1 cellular context compared by ENCODE assay signal in genomic region chr20:2261105-2261504, GRCh38.
TF ChIP-seq lines count a peak whose summit lies in the region.

No MANE protein-coding gene starts in this region.

TF ChIP-seq in HepG2, 621 proteins besides CTCF, POLR2A, EP300 and RAD21 (continued from another document and continues in another):
- TF ChIP-seq SKIL (CRISPR knock-in tag; IDR thresholded peaks at IDR 0.05; ENCODE audit: borderline replicate concordance) (peak; percentile 54; the same call in 1 of the 2 replicates), FOXO1 (CRISPR knock-in tag; IDR thresholded peaks at IDR 0.05) (peak; percentile 26; the same call in 1 of the 2 replicates), SMAD9 (CRISPR knock-in tag; IDR thresholded peaks at IDR 0.05) (no peak), ZNF562 (CRISPR knock-in tag; IDR thresholded peaks at IDR 0.05; ENCODE audit: borderline replicate concordance) (no peak), ZNF142 (CRISPR knock-in tag; IDR thresholded peaks at IDR 0.05) (no peak), YEATS2 (CRISPR knock-in tag; IDR thresholded peaks at IDR 0.05; ENCODE audit: borderline replicate concordance) (no peak), MED8 (CRISPR knock-in tag; IDR thresholded peaks at IDR 0.05; ENCODE audit: insufficient replicate concordance) (no peak), ZNF678 (CRISPR knock-in tag; IDR thresholded peaks at IDR 0.05) (no peak), RCOR2 (CRISPR knock-in tag; IDR thresholded peaks at IDR 0.05) (peak; percentile 25; the same call in 1 of the 2 replicates), PPARG (CRISPR knock-in tag; conservative IDR thresholded peaks at IDR 0.05) (no peak), SSRP1 (CRISPR knock-in tag; IDR thresholded peaks at IDR 0.05) (0 out of 2 replicates have a peak, but pooled peaks have one; percentile 42), ZFP90 (CRISPR knock-in tag; IDR thresholded peaks at IDR 0.05; ENCODE audit: borderline replicate concordance) (no peak), KLF13 (CRISPR knock-in tag; IDR thresholded peaks at IDR 0.05) (no peak), KLF9 (CRISPR knock-in tag; IDR thresholded peaks at IDR 0.05; ENCODE audit: low read depth) (no peak), HCFC1 (IDR thresholded peaks at IDR 0.05; ENCODE audit: low read depth, low read length) (no peak), ZNF781 (CRISPR knock-in tag; IDR thresholded peaks at IDR 0.05; ENCODE audit: borderline replicate concordance, not compliant biosample characterization) (no peak), GATA4 (IDR thresholded peaks at IDR 0.05; ENCODE audit: borderline replicate concordance, low read depth) (no peak), SOX5 (CRISPR knock-in tag; IDR thresholded peaks at IDR 0.05; ENCODE audit: borderline replicate concordance) (peak; percentile 74; the same call in 1 of the 2 replicates), ZNF639 (CRISPR knock-in tag; conservative IDR thresholded peaks at IDR 0.05) (no peak), HNF4A (CRISPR knock-in tag; IDR thresholded peaks at IDR 0.05) (peak; percentile 78), SNAI1 (CRISPR knock-in tag; IDR thresholded peaks at IDR 0.05; ENCODE audit: borderline replicate concordance) (no peak), CREM (IDR thresholded peaks at IDR 0.05) (no peak), CREM (CRISPR knock-in tag; IDR thresholded peaks at IDR 0.05) (no peak), ZSCAN20 (CRISPR knock-in tag; IDR thresholded peaks at IDR 0.05; ENCODE audit: borderline replicate concordance) (no peak), TBL1XR1 (IDR thresholded peaks at IDR 0.05; ENCODE audit: borderline replicate concordance, low read length, partially characterized antibody) (no peak), ZNF121 (CRISPR knock-in tag; IDR thresholded peaks at IDR 0.05) (no peak), HNRNPK (IDR thresholded peaks at IDR 0.05; ENCODE audit: low read depth, low read length, poor library complexity, severe bottlenecking) (no peak), HIC2 (CRISPR knock-in tag; IDR thresholded peaks at IDR 0.05; ENCODE audit: low read depth) (peak; percentile 98), SP5 (CRISPR knock-in tag; IDR thresholded peaks at IDR 0.05; ENCODE audit: borderline replicate concordance, low read depth) (0 out of 2 replicates have a peak, but pooled peaks have one; percentile 32), ZNF335 (CRISPR knock-in tag; IDR thresholded peaks at IDR 0.05) (no peak), KDM1A (CRISPR knock-in tag; IDR thresholded peaks at IDR 0.05) (peak; percentile 77; the same call in 1 of the 2 replicates), POGK (CRISPR knock-in tag; conservative IDR thresholded peaks at IDR 0.05) (no peak), ZNF414 (CRISPR knock-in tag; IDR thresholded peaks at IDR 0.05) (no peak), CCDC6 (CRISPR knock-in tag; IDR thresholded peaks at IDR 0.05) (no peak), TCF12 (IDR thresholded peaks at IDR 0.05) (no peak), TCF12 (CRISPR knock-in tag; IDR thresholded peaks at IDR 0.05) (no peak), ZNF644 (CRISPR knock-in tag; IDR thresholded peaks at IDR 0.05; ENCODE audit: low read depth) (peak; percentile 38; the same call in 1 of the 2 replicates), ZMYM3 (CRISPR knock-in tag; IDR thresholded peaks at IDR 0.05) (peak; percentile 76), HOMEZ (CRISPR knock-in tag; IDR thresholded peaks at IDR 0.05; ENCODE audit: low read depth) (no peak), ZNF460 (CRISPR knock-in tag; IDR thresholded peaks at IDR 0.05; ENCODE audit: borderline replicate concordance) (no peak; the same call in 1 of the 2 replicates), RERE (CRISPR knock-in tag; IDR thresholded peaks at IDR 0.05; ENCODE audit: low read depth) (no peak), HMGA1 (CRISPR knock-in tag; conservative IDR thresholded peaks at IDR 0.05) (no peak), CC2D1A (CRISPR knock-in tag; IDR thresholded peaks at IDR 0.05) (no peak), TGIF2 (CRISPR knock-in tag; IDR thresholded peaks at IDR 0.05) (no peak), KDM5B (CRISPR knock-in tag; IDR thresholded peaks at IDR 0.05; ENCODE audit: borderline replicate concordance) (no peak)
